10 cellular contexts compared by ENCODE assay signal in the genomic region with DNA sequence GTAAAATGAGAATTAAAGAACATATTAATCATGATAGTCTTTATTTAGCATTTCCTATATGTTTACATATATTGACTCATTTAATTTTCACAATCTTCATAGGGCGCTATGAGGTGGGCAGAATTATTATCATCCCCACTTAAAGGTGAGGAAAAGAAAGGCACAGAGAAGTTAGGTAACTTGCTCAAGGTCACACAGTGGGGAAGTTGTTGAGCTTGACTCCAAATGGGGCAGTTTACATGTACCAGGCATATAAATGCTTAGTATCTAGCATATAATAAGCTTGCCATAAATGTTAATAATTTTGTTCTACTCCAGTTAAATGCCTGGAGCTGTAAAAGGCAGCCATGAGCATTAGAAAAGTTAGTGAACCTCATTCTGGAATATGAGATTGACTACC. TPM values are rescaled to one million over a fixed set of nuclear protein-coding genes. Genes with fewer than 3 reads are reported as not detected.
DNase-seq lines count a peak whose midpoint lies in the region; ATAC-seq and TF ChIP-seq lines count a peak whose summit lies in the region.
"Had no signal": no experiment of that assay in that cellular context is flagged by ENCODE, and none has a peak within 500 bp of the region (broad histone marks: within the 10 kb centered on the region; RNA-seq: fewer than 3 reads in every experiment).

No MANE protein-coding gene starts in this region.

- peak overlapping the region; percentile 2 to 61 (median 60) for H3K27ac Mint-ChIP-seq in CD4-positive, CD25-positive, alpha-beta regulatory T cell
- H3K27ac Mint-ChIP-seq in naive B cell: peak overlapping the region in 1 of 6 donors; percentile 21

- H3K18ac ChIP-seq in IMR-90 (ENCODE audit: low read depth, low read length): no peak overlapping the region

- no peak for TF ChIP-seq RAD21 in IMR-90 (IDR thresholded peaks at IDR 0.05; ENCODE audit: low read length)

- H3K36me3 ChIP-seq in CD4-positive, CD25-positive, alpha-beta regulatory T cell (ENCODE audit: control insufficient read depth, insufficient read depth, low read length): peaks cover 6% of the 10 kb centered on the region
- H3K36me3 ChIP-seq in IMR-90 (ENCODE audit: control insufficient read depth, insufficient read depth, low read length): no peaks in the 10 kb centered on the region
- H3K36me3 ChIP-seq in breast epithelium: no peaks in the 10 kb centered on the region
- no peaks in the 10 kb centered on the region for H3K36me3 ChIP-seq in H7 (replicated peaks; ENCODE audit: control insufficient read depth, insufficient read depth, low read length)

- H3K4me3 ChIP-seq in CD4-positive, CD25-positive, alpha-beta regulatory T cell (ENCODE audit: low read depth, low read length): peak overlapping the region; percentile 92
- H3K4me3 ChIP-seq in IMR-90 (ENCODE audit: insufficient read depth, low read depth, low read length) (no peak overlapping the region), breast epithelium (peak overlapping the region in 2 of 3 donors; percentile 57 to 78), H7 (ENCODE audit: insufficient read depth, low read depth, low read length) (no peak overlapping the region)

- no peaks in the 10 kb centered on the region for H3K9me1 ChIP-seq in IMR-90 (ENCODE audit: insufficient read depth, low read length)

- no peak overlapping the region for H2AK5ac ChIP-seq in IMR-90 (ENCODE audit: low read depth, low read length)

- no peak overlapping the region for H2AK9ac ChIP-seq in IMR-90 (replicated peaks; ENCODE audit: low read depth, low read length, poor library complexity)

- H2AFZ ChIP-seq in IMR-90 (replicated peaks; ENCODE audit: low read length, poor library complexity): no peak overlapping the region

- no CpG with 5 or more reads among the region's 1 CpG for WGBS in IMR-90 (ENCODE audit: extremely low coverage in 2 of 2, insufficient read length in 1 of 2), 2 experiments

- POLR2A ChIA-PET in IMR-90 (lab: Charles Lee; ENCODE audit: unreplicated experiment): no interaction called here

- peak overlapping the region; percentile 94; the same call in 1 of the 2 replicates for H3K4me2 ChIP-seq in IMR-90 (ENCODE audit: low read depth, low read length)

- TF ChIP-seq CTCF in IMR-90 (conservative IDR thresholded peaks at IDR 0.05; ENCODE audit: low read depth, low read length) (no peak), breast epithelium (IDR thresholded peaks at IDR 0.05) (no peak)

- H3K14ac ChIP-seq in IMR-90 (replicated peaks; ENCODE audit: low read depth, low read length): no peak overlapping the region

- H3K9ac ChIP-seq in IMR-90 (ENCODE audit: low read depth, low read length): no peak overlapping the region

- in situ Hi-C loops in IMR-90 (cut with MboI; ENCODE audit: low sequenced_read_pairs): no loop called here

- TF ChIP-seq POLR2A in IMR-90 (IDR thresholded peaks at IDR 0.05; ENCODE audit: low read depth, low read length) (no peak), breast epithelium (IDR thresholded peaks at IDR 0.05) (no peak)

- no peaks in the 10 kb centered on the region for H4K20me1 ChIP-seq in IMR-90 (ENCODE audit: insufficient read depth, low read length)

- H3K9me3 ChIP-seq in CD4-positive, CD25-positive, alpha-beta regulatory T cell (ENCODE audit: control insufficient read depth in 2 of 2, low read length in 2 of 2): no peaks in the 10 kb centered on the region
- H3K9me3 ChIP-seq in IMR-90 (ENCODE audit: control insufficient read depth, insufficient read depth, low read length): no peaks in the 10 kb centered on the region
- H3K9me3 ChIP-seq in breast epithelium: no peaks in the 10 kb centered on the region

- H2BK15ac ChIP-seq in IMR-90 (ENCODE audit: low read depth, low read length): no peak overlapping the region

- H3K23ac ChIP-seq in IMR-90 (ENCODE audit: low read depth, low read length): no peak overlapping the region

- H2BK20ac ChIP-seq in IMR-90 (ENCODE audit: low read depth, low read length): no peak overlapping the region

- peaks cover 0 to 2% (median 0%) of the 10 kb centered on the region in 7 donors for H3K9me3 Mint-ChIP-seq in CD4-positive, CD25-positive, alpha-beta regulatory T cell
- H3K9me3 Mint-ChIP-seq in naive B cell: peaks cover 0 to 10% (median 0%) of the 10 kb centered on the region in 7 donors

- H3K4me1 Mint-ChIP-seq in CD4-positive, CD25-positive, alpha-beta regulatory T cell: peaks cover 9 to 51% (median 39%) of the 10 kb centered on the region in 4 donors
- peaks cover 19 to 32% (median 29%) of the 10 kb centered on the region in 3 donors for H3K4me1 Mint-ChIP-seq in naive B cell

- CTCF ChIA-PET in IMR-90 (lab: Yijun Ruan, JAX): no interaction called here

- H3K27ac ChIP-seq in CD4-positive, CD25-positive, alpha-beta regulatory T cell (ENCODE audit: insufficient read depth, low read length, poor library complexity, severe bottlenecking): peak overlapping the region; percentile 14
- no peak overlapping the region for H3K27ac ChIP-seq in IMR-90 (ENCODE audit: insufficient read depth, low read length)
- no peak overlapping the region for H3K27ac ChIP-seq in breast epithelium

- no peak overlapping the region for H4K5ac ChIP-seq in IMR-90 (ENCODE audit: low read depth, low read length)

- no peak for DNase-seq in CD4-positive, CD25-positive, alpha-beta regulatory T cell
- DNase-seq in IMR-90 (no peak), breast epithelium (ENCODE audit: low spot score in 2 of 2) (no peak), naive B cell (no peak), H7 (no peak), NCI-H1048 (lab: John Stamatoyannopoulos, UW) (no peak), cerebellum (ENCODE audit: low spot score) (no peak)
- DNase-seq: activated effector memory CD4-positive, alpha-beta T cell treated with Interleukin-2 at 50 U/mL for 16 hours; head of caudate nucleus had no signal

- H3K27me3 Mint-ChIP-seq in CD4-positive, CD25-positive, alpha-beta regulatory T cell: no peaks in the 10 kb centered on the region
- H3K27me3 Mint-ChIP-seq in naive B cell: no peaks in the 10 kb centered on the region

- no peak overlapping the region for H4K91ac ChIP-seq in IMR-90 (ENCODE audit: insufficient read depth, low read depth, low read length)

- H3K56ac ChIP-seq in IMR-90 (ENCODE audit: extremely low read depth, insufficient read depth, low read length): no peak overlapping the region

- peaks cover 8 to 33% of the 10 kb centered on the region in 2 experiments; a peak in 3 of 4 replicates for H3K79me1 ChIP-seq in IMR-90 (ENCODE audit: low read depth in 1 of 2, low read length in 2 of 2)

- H3K36me3 Mint-ChIP-seq in CD4-positive, CD25-positive, alpha-beta regulatory T cell: peaks cover 4% of the 10 kb centered on the region
- H3K36me3 Mint-ChIP-seq in naive B cell: peaks cover 0 to 8% of the 10 kb centered on the region in 2 donors

- no TSS peak for BruUV-seq in IMR-90 (replicated peaks; lab: Mats Ljungman, UMichigan)

- H2BK120ac ChIP-seq in IMR-90 (ENCODE audit: low read depth, low read length): no peak overlapping the region

- no peak overlapping the region for H4K8ac ChIP-seq in IMR-90 (ENCODE audit: low read depth in 2 of 2, low read length in 2 of 2)

- H3K27me3 ChIP-seq in CD4-positive, CD25-positive, alpha-beta regulatory T cell (ENCODE audit: control insufficient read depth, insufficient read depth, low read length): no peaks in the 10 kb centered on the region
- H3K27me3 ChIP-seq in IMR-90 (ENCODE audit: control insufficient read depth, insufficient read depth, low read length) (no peaks in the 10 kb centered on the region), breast epithelium (no peaks in the 10 kb centered on the region), H7 (ENCODE audit: control insufficient read depth, insufficient read depth, low read length) (no peaks in the 10 kb centered on the region)

- dilution Hi-C loops in IMR-90 (cut with HindIII; ENCODE audit: low sequenced_read_pairs, unreplicated experiment): no loop called here

- H3K4me3 Mint-ChIP-seq in CD4-positive, CD25-positive, alpha-beta regulatory T cell: peak overlapping the region in 3 of 4 donors; percentile 79 to 95 (median 85)
- H3K4me3 Mint-ChIP-seq in naive B cell: peak overlapping the region in 7 of 8 donors; percentile 51 to 96 (median 86)

- ATAC-seq in CD4-positive, CD25-positive, alpha-beta regulatory T cell (ENCODE audit: low read depth in 2 of 2): no peak
- ATAC-seq in IMR-90 (ENCODE audit: low read depth) (no peak), naive B cell (ENCODE audit: low read depth in 2 of 2) (no peak), HG02885 (IDR thresholded peaks at IDR 0.05; ENCODE audit: poor library complexity, unreplicated experiment) (no peak)

- H2BK5ac ChIP-seq in IMR-90 (ENCODE audit: low read depth, low read length, poor library complexity, severe bottlenecking): no peak overlapping the region

- intact Hi-C loops in IMR-90 (cut with micrococcal nuclease): no loop called here
- intact Hi-C loops in breast epithelium (cut with DNase I; ENCODE audit: low total_unique reads): no loop called here

- H3K4ac ChIP-seq in IMR-90 (ENCODE audit: low read depth, low read length): no peak overlapping the region

- H3K4me1 ChIP-seq in CD4-positive, CD25-positive, alpha-beta regulatory T cell (ENCODE audit: control insufficient read depth, insufficient read depth, low read length, poor library complexity, severe bottlenecking): peaks cover 30% of the 10 kb centered on the region
- peaks cover 6% of the 10 kb centered on the region for H3K4me1 ChIP-seq in IMR-90 (ENCODE audit: control insufficient read depth, insufficient read depth, low read length)
- H3K4me1 ChIP-seq in breast epithelium: no peaks in the 10 kb centered on the region

RNA-seq across cellular contexts. Expression of a gene that starts 1.5 kb away (rescaled TPM):
- total RNA-seq in CD4-positive, CD25-positive, alpha-beta regulatory T cell: 3.7 TPM
- polyA plus RNA-seq in CD4-positive, CD25-positive, alpha-beta regulatory T cell: 10 to 100 TPM; 17.8 to 22.9 (median 20.5) TPM
- total RNA-seq in IMR-90 (2012; rRNA removed): 8.4 and 11.4 TPM in 2 replicates
- 6.4 and 7.0 TPM in 2 replicates for polyA plus RNA-seq in IMR-90 (2012; rRNA removed)
- 6.0 and 7.3 TPM in 2 replicates for polyA plus RNA-seq in IMR-90 (2012; cell fraction: cytosol; rRNA removed)
- polyA plus RNA-seq in IMR-90 (2012; cell fraction: nucleus; rRNA removed; ENCODE audit: low replicate concordance): 2.8 and 6.8 TPM in 2 replicates
- total RNA-seq in breast epithelium: 10 to 100 TPM; 18.7 to 27.2 (median 19.3) TPM
- 10 to 100 TPM; 18.2 to 23.6 (median 21.5) TPM for polyA plus RNA-seq in naive B cell (ENCODE audit: low read depth in 6 of 6)
- total RNA-seq in H7 (2014; rRNA removed; shearing (Covaris generic)): 10.0 and 13.4 TPM in 2 replicates
- total RNA-seq in cerebellum: 3.4 TPM

RNA-seq across cellular contexts. Expression of a gene that starts 1.5 kb away (rescaled TPM):
- 16.1 TPM for total RNA-seq in CD4-positive, CD25-positive, alpha-beta regulatory T cell
- 10 to 100 TPM; 23.5 to 30.6 (median 25.7) TPM for polyA plus RNA-seq in CD4-positive, CD25-positive, alpha-beta regulatory T cell
- total RNA-seq in IMR-90 (2012; rRNA removed): 0.54 and 0.56 TPM in 2 replicates
- polyA plus RNA-seq in IMR-90 (2012; rRNA removed): 4.2 and 4.9 TPM in 2 replicates
- 0.52 and 0.55 TPM in 2 replicates for polyA plus RNA-seq in IMR-90 (2012; cell fraction: cytosol; rRNA removed)
- polyA plus RNA-seq in IMR-90 (2012; cell fraction: nucleus; rRNA removed; ENCODE audit: low replicate concordance): 2.4 and 5.8 TPM in 2 replicates
- total RNA-seq in breast epithelium: 1 to 10 TPM; 1.8 to 3.2 (median 2.3) TPM
- 10 to 100 TPM; 23.2 to 37.5 (median 30.0) TPM for polyA plus RNA-seq in naive B cell (ENCODE audit: low read depth in 6 of 6)
- 5.9 and 9.3 TPM in 2 replicates for total RNA-seq in H7 (2014; rRNA removed; shearing (Covaris generic))
- 7.4 TPM for total RNA-seq in cerebellum

RNA-seq across cellular contexts. Expression of a gene that starts 1.9 kb away (rescaled TPM):
- total RNA-seq in CD4-positive, CD25-positive, alpha-beta regulatory T cell: 13.7 TPM
- polyA plus RNA-seq in CD4-positive, CD25-positive, alpha-beta regulatory T cell: 10 to 100 TPM; 22.3 to 26.8 (median 25.0) TPM
- 20.8 and 24.7 TPM in 2 replicates for total RNA-seq in IMR-90 (2012; rRNA removed)
- polyA plus RNA-seq in IMR-90 (2012; rRNA removed): 13.5 and 14.4 TPM in 2 replicates
- 5.0 and 7.3 TPM in 2 replicates for polyA plus RNA-seq in IMR-90 (2012; cell fraction: cytosol; rRNA removed)
- polyA plus RNA-seq in IMR-90 (2012; cell fraction: nucleus; rRNA removed; ENCODE audit: low replicate concordance): 1.0 and 7.4 TPM in 2 replicates
- 10 to 100 TPM; 12.8 to 16.0 (median 13.1) TPM for total RNA-seq in breast epithelium
- polyA plus RNA-seq in naive B cell (ENCODE audit: low read depth in 6 of 6): 10 to 100 TPM; 16.3 to 26.8 (median 24.7) TPM
- total RNA-seq in H7 (2014; rRNA removed; shearing (Covaris generic)): 7.9 and 9.9 TPM in 2 replicates
- total RNA-seq in cerebellum: 13.1 TPM

RNA-seq across cellular contexts. Expression of a gene that starts 42.8 kb away (rescaled TPM):
- 36.9 TPM for total RNA-seq in CD4-positive, CD25-positive, alpha-beta regulatory T cell
- polyA plus RNA-seq in CD4-positive, CD25-positive, alpha-beta regulatory T cell: 100 to 1,000 TPM; 165 to 185 (median 174) TPM
- total RNA-seq in IMR-90 (2012; rRNA removed) (35.0 and 42.5 TPM in 2 replicates), breast epithelium (10 to 100 TPM; 76.7 to 99.0 (median 81.0) TPM), cerebellum (20.6 TPM)
- polyA plus RNA-seq in IMR-90 (2012; rRNA removed) (51.7 and 52.3 TPM in 2 replicates), naive B cell (ENCODE audit: low read depth in 6 of 6) (100 to 1,000 TPM; 153 to 203 (median 175) TPM)
- 18.3 and 82.9 TPM in 2 replicates for polyA plus RNA-seq in IMR-90 (2012; cell fraction: cytosol; rRNA removed)
- polyA plus RNA-seq in IMR-90 (2012; cell fraction: nucleus; rRNA removed; ENCODE audit: low replicate concordance): 3.3 and 20.8 TPM in 2 replicates
- total RNA-seq in H7 (2014; rRNA removed; shearing (Covaris generic)): 50.0 and 56.0 TPM in 2 replicates

RNA-seq across cellular contexts. Expression of a gene that starts 46.9 kb away (rescaled TPM):
- 0.89 TPM for total RNA-seq in CD4-positive, CD25-positive, alpha-beta regulatory T cell
- 1 to 10 TPM; 4.1 to 7.3 (median 4.5) TPM for polyA plus RNA-seq in CD4-positive, CD25-positive, alpha-beta regulatory T cell
- 1.1 and 1.4 TPM in 2 replicates for total RNA-seq in IMR-90 (2012; rRNA removed)
- polyA plus RNA-seq in IMR-90 (2012; rRNA removed): 1.1 and 1.5 TPM in 2 replicates
- polyA plus RNA-seq in IMR-90 (2012; cell fraction: cytosol; rRNA removed): 0.60 and 0.71 TPM in 2 replicates
- polyA plus RNA-seq in IMR-90 (2012; cell fraction: nucleus; rRNA removed; ENCODE audit: low replicate concordance): 0.22 and 0.97 TPM in 2 replicates
- total RNA-seq in breast epithelium: 10 to 100 TPM; 14.6 to 30.2 (median 16.1) TPM
- 1 to 10 TPM in 4 of 6 donors, under 1 TPM in 1, not detected in 1; 0.24 to 2.3 (median 1.4) TPM for polyA plus RNA-seq in naive B cell (ENCODE audit: low read depth in 6 of 6)
- 1.4 and 2.1 TPM in 2 replicates for total RNA-seq in H7 (2014; rRNA removed; shearing (Covaris generic))
- 5.8 TPM for total RNA-seq in cerebellum

Comparison
In these comparisons a context has a peak if more than half of its experiments do, and no peak if none do; other contexts are left out.
1. H3K4me3 ChIP-seq: peak in CD4-positive, CD25-positive, alpha-beta regulatory T cell (single experiment) and breast epithelium (2 of 3); none in IMR-90 (single experiment) and H7 (single experiment).